Comparison of ENCODE assay signal across 8 cellular contexts in genomic region chr6:3231213-3232016, GRCh38. TPM values are rescaled to one million over a fixed set of nuclear protein-coding genes. Genes with fewer than 3 reads are reported as not detected.
DNase-seq lines count a peak whose midpoint lies in the region; ATAC-seq and TF ChIP-seq lines count a peak whose summit lies in the region.

No MANE protein-coding gene starts in this region.

- H3K27me3 ChIP-seq in SJCRH30 (peaks cover 9% of the 10 kb centered on the region; the same call in 1 of the 2 replicates), esophagus (ENCODE audit: control insufficient read depth in 1 of 2, insufficient read depth in 2 of 2, low read length in 2 of 2) (peaks cover 0 to 30% of the 10 kb centered on the region in 2 donors), upper lobe of right lung (peaks cover 85% of the 10 kb centered on the region)

- no peak for TF ChIP-seq CTCF in AG09309 (IDR thresholded peaks at IDR 0.05; ENCODE audit: control insufficient read depth, insufficient read depth, low read depth, low read length, missing control alignments)
- TF ChIP-seq CTCF in mucosa of descending colon (IDR thresholded peaks at IDR 0.05) = no peak
- no peak for TF ChIP-seq CTCF in upper lobe of right lung (IDR thresholded peaks at IDR 0.05)

- H3K9me3 ChIP-seq in SJCRH30 (replicated peaks) = no peaks in the 10 kb centered on the region
- H3K9me3 ChIP-seq in esophagus (ENCODE audit: control insufficient read depth in 2 of 2, insufficient read depth in 1 of 2, low read depth in 1 of 2, low read length in 1 of 2) = no peaks in the 10 kb centered on the region
- H3K9me3 ChIP-seq in mucosa of descending colon = no peaks in the 10 kb centered on the region
- no peaks in the 10 kb centered on the region for H3K9me3 ChIP-seq in upper lobe of right lung

- 2% methylated on average over 50 of the region's 50 CpGs for WGBS in esophagus, 2 donors

- H3K4me1 ChIP-seq in SJCRH30 (peaks cover 2% of the 10 kb centered on the region; the same call in 1 of the 2 replicates), esophagus (ENCODE audit: control insufficient read depth in 2 of 2, insufficient read depth in 2 of 2, low read length in 1 of 2) (peaks cover 6 to 30% of the 10 kb centered on the region in 2 donors), mucosa of descending colon (ENCODE audit: low read depth) (peaks cover 44% of the 10 kb centered on the region), upper lobe of right lung (peaks cover 43% of the 10 kb centered on the region)

- intact Hi-C loops in mucosa of descending colon (cut with DNase I, micrococcal nuclease) (no loop called here), upper lobe of right lung (cut with DNase I) (no loop called here)

- peak overlapping the region; percentile 18; the same call in 1 of the 2 replicates for H3K27ac ChIP-seq in SJCRH30
- peak overlapping the region; percentile 57 to 71 for H3K27ac ChIP-seq in esophagus (ENCODE audit: low read depth in 2 of 2, low read length in 1 of 2)
- H3K27ac ChIP-seq in upper lobe of right lung = peak overlapping the region; percentile 48

- ATAC-seq in mucosa of descending colon = peak; percentile 87
- peak; percentile 87 for ATAC-seq in upper lobe of right lung
- ATAC-seq in HG02981 (IDR thresholded peaks at IDR 0.05; ENCODE audit: unreplicated experiment) = no peak
- no peak for ATAC-seq in HG02885 (IDR thresholded peaks at IDR 0.05; ENCODE audit: poor library complexity, unreplicated experiment)

- H3K36me3 ChIP-seq in SJCRH30 (no peaks in the 10 kb centered on the region), esophagus (ENCODE audit: control insufficient read depth in 2 of 2, insufficient read depth in 2 of 2, low read length in 1 of 2) (no peaks in the 10 kb centered on the region), mucosa of descending colon (ENCODE audit: low read depth) (no peaks in the 10 kb centered on the region), upper lobe of right lung (no peaks in the 10 kb centered on the region)

- H3K4me3 ChIP-seq in AG09309 (ENCODE audit: control insufficient read depth, low read depth, low read length) = peak overlapping the region; percentile 76
- peak overlapping the region; percentile 61 for H3K4me3 ChIP-seq in SJCRH30
- H3K4me3 ChIP-seq in esophagus (ENCODE audit: low read depth in 1 of 2, low read length in 2 of 2) = peak overlapping the region; percentile 39 to 54
- H3K4me3 ChIP-seq in mucosa of descending colon = no peak overlapping the region
- H3K4me3 ChIP-seq in upper lobe of right lung = peak overlapping the region; percentile 52

- DNase-seq in AG09309 (ENCODE audit: low read depth) (no peak), HT-29 (ENCODE audit: low spot score) (peak; percentile 88), SJCRH30 (peak; percentile 60 to 74), mucosa of descending colon (peak; percentile 63 to 95 (median 83)), upper lobe of right lung (peak; percentile 84)

RNA-seq across cellular contexts. Expression of gene TUBB2B, which starts 4.0 kb away (rescaled TPM):
- 1.7 and 2.5 TPM in 2 replicates for total RNA-seq in HT-29 (2014; rRNA removed; shearing (Covaris generic))
- 54.1 and 57.9 TPM in 2 replicates for total RNA-seq in SJCRH30 (2014; rRNA removed; shearing (Covaris generic))
- polyA plus RNA-seq in esophagus = 1 to 10 TPM; 1.6 to 8.4 TPM
- 10 to 100 TPM in 1 of 3 donors, 1 to 10 TPM in 1, under 1 TPM in 1; 0.87 to 18.5 (median 3.6) TPM for total RNA-seq in mucosa of descending colon
- 0.46 TPM for total RNA-seq in upper lobe of right lung

RNA-seq across cellular contexts. Expression of gene PSMG4, which starts 27.3 kb away (rescaled TPM):
- total RNA-seq in HT-29 (2014; rRNA removed; shearing (Covaris generic)) = 142 and 145 TPM in 2 replicates
- total RNA-seq in SJCRH30 (2014; rRNA removed; shearing (Covaris generic)) = 10.1 and 11.0 TPM in 2 replicates
- 10 to 100 TPM; 31.6 to 33.3 TPM for polyA plus RNA-seq in esophagus
- total RNA-seq in mucosa of descending colon = 10 to 100 TPM; 14.8 to 19.8 (median 16.2) TPM
- 16.9 TPM for total RNA-seq in upper lobe of right lung

Comparison
In these comparisons a context has a peak if more than half of its experiments do, and no peak if none do; other contexts are left out.
1. ATAC-seq: peak in mucosa of descending colon (single experiment) and upper lobe of right lung (single experiment); none in HG02981 (single experiment) and HG02885 (single experiment).
2. Peak in every context shown above with its lines, with median percentiles within 50 percentile points of each other: H3K27ac ChIP-seq.